ENCODE assay signal across 23 cellular contexts in genomic region chr5:16896767-16897166, GRCh38. TPM values are rescaled to one million over a fixed set of nuclear protein-coding genes. Genes with fewer than 3 reads are reported as not detected.
DNase-seq lines count a peak whose midpoint lies in the region; ATAC-seq, FAIRE-seq and TF ChIP-seq lines count a peak whose summit lies in the region.
"Had no signal": no experiment of that assay in that cellular context is flagged by ENCODE, and none has a peak within 500 bp of the region (broad histone marks: within the 10 kb centered on the region; RNA-seq: fewer than 3 reads in every experiment).

No MANE protein-coding gene starts in this region.

- CTCF ChIA-PET in K562 (lab: Yijun Ruan, JAX; ENCODE audit: low intra/inter-chr PET ratio), result no interaction called here
- CTCF ChIA-PET in naive thymus-derived CD4-positive, alpha-beta T cell (lab: Charles Lee), result no interaction called here

- peak; percentile 2 for DNase-seq in NCI-H526 treated with DMSO at 0.1 percent for 48 hours (lab: John Stamatoyannopoulos, UW)
- no peak for DNase-seq in NCI-H526 (lab: John Stamatoyannopoulos, UW)
- no peak for DNase-seq in K562 (ENCODE audit: extremely low read depth in 1 of 4, low spot score in 3 of 4)
- DNase-seq in type B pancreatic cell (ENCODE audit: extremely low spot score, unreplicated experiment), result no peak
- DNase-seq in naive thymus-derived CD4-positive, alpha-beta T cell, result no peak
- no peak for DNase-seq in head of caudate nucleus
- DNase-seq: activated CD8-positive, alpha-beta T cell treated with anti-CD3 and anti-CD28 coated beads, Interleukin-2, amount 10 ng/mL, durations not matched to agents 7 days and 5 days; activated T-cell treated with anti-CD3 and anti-CD28 coated beads, Interleukin-2, amount 50 U/mL, for 1 hour; BE2C; COR-L47; dorsolateral prefrontal cortex; foreskin fibroblast; left cardiac atrium; NCI-H1105 treated with DMSO at 0.1 percent for 48 hours; NCI-H69; SIG-M5; T-helper 17 cell had no signal

- no peak for TF ChIP-seq POLR2A in K562 (conservative IDR thresholded peaks at IDR 0.05)

- no peaks in the 10 kb centered on the region for H3K9me1 ChIP-seq in K562 (ENCODE audit: control insufficient read depth, insufficient read depth, low read length)

- TF ChIP-seq CTCF in K562 (IDR thresholded peaks at IDR 0.05 in 2 of 3, conservative IDR thresholded peaks at IDR 0.05 in 1 of 3; ENCODE audit: insufficient read depth in 2 of 3, low read depth in 1 of 3, low read length in 3 of 3) (no peak), type B pancreatic cell (conservative IDR thresholded peaks at IDR 0.05) (no peak)

- H3K4me3 Mint-ChIP-seq in type B pancreatic cell, result peak overlapping the region; percentile 50
- H3K4me3 Mint-ChIP-seq in naive thymus-derived CD4-positive, alpha-beta T cell, result no peak overlapping the region
- H3K4me3 Mint-ChIP-seq: activated CD8-positive, alpha-beta T cell treated with anti-CD3 and anti-CD28 coated beads, Interleukin-2, amount 10 ng/mL, durations not matched to agents 7 days and 5 days; T-helper 17 cell had no signal

- peaks cover 4% of the 10 kb centered on the region for H3K36me3 Mint-ChIP-seq in type B pancreatic cell
- H3K36me3 Mint-ChIP-seq in naive thymus-derived CD4-positive, alpha-beta T cell, result no peaks in the 10 kb centered on the region
- H3K36me3 Mint-ChIP-seq: mesothelial cell of epicardium had no signal

- H3K9me3 Mint-ChIP-seq in type B pancreatic cell, result no peaks in the 10 kb centered on the region
- H3K9me3 Mint-ChIP-seq in naive thymus-derived CD4-positive, alpha-beta T cell, result peaks cover 0 to 4% (median 0%) of the 10 kb centered on the region in 11 donors
- H3K9me3 Mint-ChIP-seq: mesothelial cell of epicardium had no signal

- in situ Hi-C loops in K562 (cut with MboI), result no loop called here

- H3K9me3 ChIP-seq in K562 (replicated peaks; ENCODE audit: control insufficient read depth, insufficient read depth, low read depth, low read length) (no peaks in the 10 kb centered on the region), mucosa of rectum (ENCODE audit: control insufficient read depth in 2 of 2, low read length in 2 of 2) (no peaks in the 10 kb centered on the region)
- H3K9me3 ChIP-seq in naive thymus-derived CD4-positive, alpha-beta T cell (ENCODE audit: control insufficient read depth in 2 of 3, low read length in 3 of 3), result no peaks in the 10 kb centered on the region
- H3K9me3 ChIP-seq: BE2C, neutrophil had no signal

- intact Hi-C loops in K562 (cut with micrococcal nuclease) (no loop called here), head of caudate nucleus (cut with DNase I) (no loop called here)
- intact Hi-C loops in naive thymus-derived CD4-positive, alpha-beta T cell (cut with micrococcal nuclease), result no loop called here

- no peak overlapping the region for H3K27ac ChIP-seq in K562 (ENCODE audit: extremely low read depth, low read depth, low read length)
- peak overlapping the region; percentile 94 to 95 for H3K27ac ChIP-seq in mucosa of rectum (ENCODE audit: low read depth in 2 of 2, low read length in 2 of 2)
- no peak overlapping the region for H3K27ac ChIP-seq in naive thymus-derived CD4-positive, alpha-beta T cell (ENCODE audit: low read depth, low read length)
- H3K27ac ChIP-seq: 22Rv1, dorsolateral prefrontal cortex, neutrophil had no signal

- H3K27me3 Mint-ChIP-seq in type B pancreatic cell, result peaks cover 3% of the 10 kb centered on the region
- H3K27me3 Mint-ChIP-seq in naive thymus-derived CD4-positive, alpha-beta T cell, result peaks cover 0 to 10% (median 0%) of the 10 kb centered on the region in 5 donors
- H3K27me3 Mint-ChIP-seq: T-helper 17 cell had no signal

- no peak overlapping the region for H2AFZ ChIP-seq in K562 (ENCODE audit: low read depth, low read length)

- BruUV-seq in K562 (replicated peaks; lab: Mats Ljungman, UMichigan), result no TSS peak

- H3K4me1 ChIP-seq in K562 (replicated peaks in 1 of 2; ENCODE audit: control insufficient read depth in 2 of 2, insufficient read depth in 2 of 2, low read length in 2 of 2) (peaks cover 0 to 7% of the 10 kb centered on the region in 2 experiments; a peak in 2 of 5 replicates), mucosa of rectum (ENCODE audit: control insufficient read depth in 2 of 2, insufficient read depth in 2 of 2, low read length in 2 of 2) (peaks cover 36 to 54% of the 10 kb centered on the region in 2 donors)
- H3K4me1 ChIP-seq in naive thymus-derived CD4-positive, alpha-beta T cell (ENCODE audit: control insufficient read depth in 2 of 2, insufficient read depth in 2 of 2, low read length in 2 of 2), result no peaks in the 10 kb centered on the region
- H3K4me1 ChIP-seq: BE2C had no signal

- no peak for FAIRE-seq in K562 (lab: Jason Lieb, UNC)
- FAIRE-seq: H54 had no signal

- POLR2A ChIA-PET in K562 (lab: Yijun Ruan, JAX), result interaction anchor here (0.6 kb wide), 1 partner anchor 84 kb away, joined by 3 read pairs; no protein-coding TSS in a partner anchor
- POLR2A ChIA-PET in naive thymus-derived CD4-positive, alpha-beta T cell (lab: Charles Lee), result no interaction called here

- peaks cover 8 to 20% of the 10 kb centered on the region in 2 experiments; a peak in 3 of 5 replicates for H3K27me3 ChIP-seq in K562 (ENCODE audit: control insufficient read depth in 2 of 2, insufficient read depth in 2 of 2, low read length in 2 of 2)
- H3K27me3 ChIP-seq in mucosa of rectum (ENCODE audit: control insufficient read depth in 2 of 2, insufficient read depth in 2 of 2, low read length in 2 of 2), result no peaks in the 10 kb centered on the region
- no peaks in the 10 kb centered on the region for H3K27me3 ChIP-seq in naive thymus-derived CD4-positive, alpha-beta T cell (ENCODE audit: control insufficient read depth in 2 of 2, insufficient read depth in 2 of 2, low read length in 2 of 2)
- H3K27me3 ChIP-seq: BE2C, dorsolateral prefrontal cortex had no signal

- H3K4me2 ChIP-seq in K562 (ENCODE audit: insufficient read depth, low read length), result no peak overlapping the region

- no peaks in the 10 kb centered on the region for H3K79me2 ChIP-seq in K562 (ENCODE audit: control insufficient read depth, insufficient read depth, low read length)

- H3K27ac Mint-ChIP-seq in type B pancreatic cell, result peak overlapping the region; percentile 87
- H3K27ac Mint-ChIP-seq in naive thymus-derived CD4-positive, alpha-beta T cell, result no peak overlapping the region
- H3K27ac Mint-ChIP-seq: activated CD8-positive, alpha-beta T cell treated with anti-CD3 and anti-CD28 coated beads, Interleukin-2, amount 10 ng/mL, durations not matched to agents 7 days and 5 days; T-helper 17 cell had no signal

- H3K4me1 Mint-ChIP-seq in type B pancreatic cell (ENCODE audit: unreplicated experiment), result peaks cover 58% of the 10 kb centered on the region
- no peaks in the 10 kb centered on the region for H3K4me1 Mint-ChIP-seq in naive thymus-derived CD4-positive, alpha-beta T cell
- H3K4me1 Mint-ChIP-seq: T-helper 17 cell had no signal

- WGBS in K562 (ENCODE audit: insufficient coverage, low coverage, missing lambda C conversion rate), result 0% methylated on average over 3 of the region's 4 CpGs

- ATAC-seq in K562, result no peak
- ATAC-seq in naive thymus-derived CD4-positive, alpha-beta T cell, result no peak
- ATAC-seq in GM18502 (IDR thresholded peaks at IDR 0.05; ENCODE audit: poor library complexity, unreplicated experiment), result no peak
- ATAC-seq: activated CD8-positive, alpha-beta T cell treated with anti-CD3 and anti-CD28 coated beads, Interleukin-2, amount 10 ng/mL, durations not matched to agents 7 days and 5 days; left cardiac atrium; T-helper 17 cell had no signal

- TF ChIP-seq EP300 in K562 (IDR thresholded peaks at IDR 0.05; ENCODE audit: low read length), result no peak

- no peak for TF ChIP-seq RAD21 in K562 (CRISPR knock-in tag; conservative IDR thresholded peaks at IDR 0.05 in 1 of 2, IDR thresholded peaks at IDR 0.05 in 1 of 2)

- H3K36me3 ChIP-seq in K562 (ENCODE audit: control insufficient read depth, insufficient read depth, low read length) (no peaks in the 10 kb centered on the region), mucosa of rectum (ENCODE audit: control insufficient read depth in 2 of 2, insufficient read depth in 2 of 2, low read length in 2 of 2) (no peaks in the 10 kb centered on the region)
- no peaks in the 10 kb centered on the region for H3K36me3 ChIP-seq in naive thymus-derived CD4-positive, alpha-beta T cell (ENCODE audit: control insufficient read depth in 2 of 3, insufficient read depth in 3 of 3, low read length in 3 of 3)
- H3K36me3 ChIP-seq: BE2C, neutrophil had no signal

- H4K20me1 ChIP-seq in K562 (replicated peaks; ENCODE audit: control insufficient read depth, insufficient read depth, low read length), result no peaks in the 10 kb centered on the region

- no peak overlapping the region for H3K4me3 ChIP-seq in K562
- H3K4me3 ChIP-seq in mucosa of rectum (ENCODE audit: low read length in 2 of 2), result no peak overlapping the region
- no peak overlapping the region for H3K4me3 ChIP-seq in naive thymus-derived CD4-positive, alpha-beta T cell (ENCODE audit: low read length)
- H3K4me3 ChIP-seq: dorsolateral prefrontal cortex had no signal

- H3K9ac ChIP-seq in K562 (ENCODE audit: insufficient read depth in 1 of 2, low read depth in 2 of 2, low read length in 2 of 2) (no peak overlapping the region), mucosa of rectum (ENCODE audit: low read depth in 1 of 2, low read length in 2 of 2) (peak overlapping the region in 1 of 2 donors; percentile 45)

RNA-seq across cellular contexts. Expression of gene MYO10, which starts 39.3 kb away (rescaled TPM):
- not detected in 2 replicates for total RNA-seq in K562 (2011; cell fraction: chromatin; rRNA removed; ENCODE audit: low replicate concordance)
- not detected in 2 replicates for total RNA-seq in K562 (2011; cell fraction: nucleolus; rRNA removed)
- not detected in 2 replicates for total RNA-seq in K562 (2011; cell fraction: nucleoplasm; rRNA removed)
- not detected in 2 replicates for total RNA-seq in K562 (2014; rRNA removed)
- total RNA-seq in K562 (2014; rRNA removed; fragmentation: Illumina TruSeq; extraction: Trizol), result not detected in 2 replicates
- total RNA-seq in K562 (2015; rRNA removed; fragmentation: Illumina TruSeq; extraction: Trizol), result 0.04 TPM in 1 of 2 replicates, not detected in the other
- 0.24 and 0.34 TPM in 2 replicates for total RNA-seq in K562 (2021)
- polyA plus RNA-seq in K562 (2011; rRNA removed), result not detected in 2 replicates
- 0.01 TPM in 1 of 2 replicates, not detected in the other for polyA plus RNA-seq in K562 (2011; cell fraction: cytosol; rRNA removed)
- polyA plus RNA-seq in K562 (2011; cell fraction: nucleus; rRNA removed), result not detected in 2 replicates
- polyA plus RNA-seq in K562 (2012), result 0.01 and 0.21 TPM in 2 replicates
- polyA plus RNA-seq in K562 (2014; fragmentation: Illumina TruSeq; extraction: Trizol), result 0.03 TPM in 1 of 2 replicates, not detected in the other
- polyA plus RNA-seq in K562 (2014; fragmentation: Nextera tagmentation; extraction: Ambion mirVana), result not detected
- 0.08 TPM in 1 of 2 replicates, not detected in the other for polyA plus RNA-seq in K562 (2014; rRNA removed)
- 0.12 TPM in 1 of 2 replicates, not detected in the other for polyA minus RNA-seq in K562 (2011; rRNA and poly(A)+ RNA removed)
- polyA minus RNA-seq in K562 (2011; cell fraction: cytosol; rRNA and poly(A)+ RNA removed), result not detected in 2 replicates
- under 0.01 and 0.11 TPM in 2 replicates for polyA minus RNA-seq in K562 (2011; cell fraction: nucleus; rRNA and poly(A)+ RNA removed)
- total RNA-seq in type B pancreatic cell (ENCODE audit: low replicate concordance), result 33.6 and 52.5 TPM in 2 replicates
- total RNA-seq in naive thymus-derived CD4-positive, alpha-beta T cell, result 1 to 10 TPM in 1 of 5 experiments, not detected in 4; 1.0 TPM
- polyA plus RNA-seq in naive thymus-derived CD4-positive, alpha-beta T cell, result under 1 TPM in 1 of 2 donors, not detected in 1; 0.02 TPM
- total RNA-seq: activated CD8-positive, alpha-beta T cell treated with anti-CD3 and anti-CD28 coated beads, Interleukin-2, amount 10 ng/mL, durations not matched to agents 7 days and 5 days had no signal

Comparison
In these comparisons a context has a peak if more than half of its experiments do, and no peak if none do; other contexts are left out.
1. H3K27ac ChIP-seq: peak in mucosa of rectum (2 of 2); none in K562 (single experiment) and naive thymus-derived CD4-positive, alpha-beta T cell (single experiment).
2. RNA of gene MYO10, which starts 39.3 kb away (total RNA-seq): 33.6 to 52.5 TPM in type B pancreatic cell; 0.04 to 0.34 TPM in K562 and 1.0 TPM in naive thymus-derived CD4-positive, alpha-beta T cell; every median in the first group is over 10 times any median in the second.